ENCODE assay signal across 7 cellular contexts in genomic region chr7:1837696-1838543, GRCh38.
DNase-seq lines count a peak whose midpoint lies in the region; ATAC-seq, FAIRE-seq and TF ChIP-seq lines count a peak whose summit lies in the region.
"Not testable (repeated sequence)": the region's sequence is repeated elsewhere in the genome, so short reads cannot be mapped to it uniquely, and the experiment has no call there.

No MANE protein-coding gene starts in this region.

- not testable (repeated sequence) for H3K18ac ChIP-seq in mesenchymal stem cell (ENCODE audit: low read depth in 1 of 2, low read length in 2 of 2)

- H3K9ac ChIP-seq in BLaER1; mesenchymal stem cell (ENCODE audit: low read length): not testable (repeated sequence)

- not testable (repeated sequence) for TF ChIP-seq CTCF in Peyer's patch (IDR thresholded peaks at IDR 0.05); psoas muscle (IDR thresholded peaks at IDR 0.05)

- H3K4me2 ChIP-seq in BLaER1: peak overlapping the region; percentile 36
- not testable (repeated sequence) for H3K4me2 ChIP-seq in mesenchymal stem cell (ENCODE audit: low read length, poor library complexity, severe bottlenecking)

- ATAC-seq in activated naive CD8-positive, alpha-beta T cell treated with anti-CD3 and anti-CD28 coated beads, Interleukin-2, amount 10 ng/mL, durations not matched to agents 7 days and 5 days (ENCODE audit: low read depth); psoas muscle: not testable (repeated sequence)

- H4K91ac ChIP-seq in mesenchymal stem cell (ENCODE audit: low read length): not testable (repeated sequence)

- H3K9me3 Mint-ChIP-seq in activated naive CD8-positive, alpha-beta T cell treated with anti-CD3 and anti-CD28 coated beads, Interleukin-2, amount 10 ng/mL, durations not matched to agents 7 days and 5 days: peaks cover 12% of the 10 kb centered on the region

- not testable (repeated sequence) for TF ChIP-seq POLR2A in GM12891 (IDR thresholded peaks at IDR 0.05; ENCODE audit: low read depth, low read length); Peyer's patch (IDR thresholded peaks at IDR 0.05)

- H3K36me3 Mint-ChIP-seq in activated naive CD8-positive, alpha-beta T cell treated with anti-CD3 and anti-CD28 coated beads, Interleukin-2, amount 10 ng/mL, durations not matched to agents 7 days and 5 days: not testable (repeated sequence)

- H3K9me3 ChIP-seq in BLaER1: peaks cover 29% of the 10 kb centered on the region
- H3K9me3 ChIP-seq in Peyer's patch; mesenchymal stem cell (ENCODE audit: control insufficient read depth, low read length); psoas muscle: not testable (repeated sequence)

- H3K4me1 ChIP-seq in BLaER1: peaks cover 41% of the 10 kb centered on the region
- not testable (repeated sequence) for H3K4me1 ChIP-seq in Peyer's patch; mesenchymal stem cell (ENCODE audit: control insufficient read depth, insufficient read depth, low read depth, low read length); psoas muscle

- H2BK120ac ChIP-seq in mesenchymal stem cell (ENCODE audit: low read depth, low read length): not testable (repeated sequence)

- peaks cover 17% of the 10 kb centered on the region for H3K36me3 ChIP-seq in BLaER1
- H3K36me3 ChIP-seq in Peyer's patch; mesenchymal stem cell (ENCODE audit: control insufficient read depth in 1 of 2, insufficient read depth in 2 of 2, low read depth in 1 of 2, low read length in 2 of 2); psoas muscle (ENCODE audit: insufficient read depth in 1 of 2, low read depth in 1 of 2): not testable (repeated sequence)

- not testable (repeated sequence) for H2AFZ ChIP-seq in mesenchymal stem cell (ENCODE audit: low read depth, low read length)

- not testable (repeated sequence) for H3K27me3 ChIP-seq in BLaER1; Peyer's patch; mesenchymal stem cell (ENCODE audit: control insufficient read depth in 1 of 2, insufficient read depth in 1 of 2, low read length in 2 of 2); psoas muscle (ENCODE audit: insufficient read depth in 3 of 3, low read length in 2 of 3)

- H2BK15ac ChIP-seq in mesenchymal stem cell (ENCODE audit: low read depth, poor library complexity, severe bottlenecking): not testable (repeated sequence)

- not testable (repeated sequence) for H2BK12ac ChIP-seq in mesenchymal stem cell (ENCODE audit: low read length in 2 of 2)

- POLR2A ChIA-PET in activated naive CD8-positive, alpha-beta T cell treated with anti-CD3 and anti-CD28 coated beads, Interleukin-2, amount 10 ng/mL, durations not matched to agents 7 days and 5 days (lab: Charles Lee): interaction anchor here (0.7 kb wide), 1 partner anchor 506 kb away, joined by 3 read pairs; no protein-coding TSS in a partner anchor

- FAIRE-seq in GM12891 (lab: Jason Lieb, UNC): peak; percentile 38

- H4K20me1 ChIP-seq in BLaER1: peaks cover 57% of the 10 kb centered on the region

- not testable (repeated sequence) for H3K79me1 ChIP-seq in mesenchymal stem cell (replicated peaks; ENCODE audit: low read length, poor library complexity, severe bottlenecking)

- WGBS in mesenchymal stem cell: 92% methylated on average over 31 of the region's 31 CpGs
- WGBS in psoas muscle, 3 donors: 85 to 91% (median 87%) methylated on average over 30 to 31 of the region's 31 CpGs

- H3K4me3 Mint-ChIP-seq in activated naive CD8-positive, alpha-beta T cell treated with anti-CD3 and anti-CD28 coated beads, Interleukin-2, amount 10 ng/mL, durations not matched to agents 7 days and 5 days: not testable (repeated sequence)

- H3K14ac ChIP-seq in mesenchymal stem cell (ENCODE audit: low read length in 2 of 2): not testable (repeated sequence)

- not testable (repeated sequence) for H3K27ac ChIP-seq in BLaER1; Peyer's patch; mesenchymal stem cell (ENCODE audit: low read length, poor library complexity, severe bottlenecking); psoas muscle

- H3K4ac ChIP-seq in mesenchymal stem cell (ENCODE audit: low read depth in 1 of 2, low read length in 2 of 2): not testable (repeated sequence)

- not testable (repeated sequence) for H3K27me3 Mint-ChIP-seq in activated naive CD8-positive, alpha-beta T cell treated with anti-CD3 and anti-CD28 coated beads, Interleukin-2, amount 10 ng/mL, durations not matched to agents 7 days and 5 days

- H3K23ac ChIP-seq in mesenchymal stem cell (ENCODE audit: low read length in 2 of 2): not testable (repeated sequence)

- H2BK5ac ChIP-seq in mesenchymal stem cell (ENCODE audit: low read depth, low read length, poor library complexity, severe bottlenecking): not testable (repeated sequence)

- H3K27ac Mint-ChIP-seq in activated naive CD8-positive, alpha-beta T cell treated with anti-CD3 and anti-CD28 coated beads, Interleukin-2, amount 10 ng/mL, durations not matched to agents 7 days and 5 days: not testable (repeated sequence)

- not testable (repeated sequence) for H3K4me3 ChIP-seq in BLaER1; Peyer's patch; mesenchymal stem cell (ENCODE audit: insufficient read depth in 1 of 2, low read depth in 1 of 2, low read length in 2 of 2); psoas muscle

- not testable (repeated sequence) for DNase-seq in GM12891 (ENCODE audit: insufficient read length, low spot score)
- DNase-seq in Peyer's patch: peak in 2 of 3 donors; percentile 22 to 24
- DNase-seq in activated naive CD8-positive, alpha-beta T cell treated with anti-CD3 and anti-CD28 coated beads, Interleukin-2, amount 10 ng/mL, durations not matched to agents 7 days and 5 days: peak; percentile 11
- DNase-seq in foreskin melanocyte: peak; percentile 88
- peak; percentile 3 for DNase-seq in mesenchymal stem cell
- peak; percentile 6 to 42 for DNase-seq in psoas muscle

- not testable (repeated sequence) for H3K4me1 Mint-ChIP-seq in activated naive CD8-positive, alpha-beta T cell treated with anti-CD3 and anti-CD28 coated beads, Interleukin-2, amount 10 ng/mL, durations not matched to agents 7 days and 5 days

- H4K8ac ChIP-seq in mesenchymal stem cell (ENCODE audit: low read length): not testable (repeated sequence)

- intact Hi-C loops in psoas muscle (cut with DNase I): not testable (repeated sequence)

- H2AK5ac ChIP-seq in mesenchymal stem cell (ENCODE audit: low read length, severe bottlenecking): not testable (repeated sequence)
